In the genomic region with DNA sequence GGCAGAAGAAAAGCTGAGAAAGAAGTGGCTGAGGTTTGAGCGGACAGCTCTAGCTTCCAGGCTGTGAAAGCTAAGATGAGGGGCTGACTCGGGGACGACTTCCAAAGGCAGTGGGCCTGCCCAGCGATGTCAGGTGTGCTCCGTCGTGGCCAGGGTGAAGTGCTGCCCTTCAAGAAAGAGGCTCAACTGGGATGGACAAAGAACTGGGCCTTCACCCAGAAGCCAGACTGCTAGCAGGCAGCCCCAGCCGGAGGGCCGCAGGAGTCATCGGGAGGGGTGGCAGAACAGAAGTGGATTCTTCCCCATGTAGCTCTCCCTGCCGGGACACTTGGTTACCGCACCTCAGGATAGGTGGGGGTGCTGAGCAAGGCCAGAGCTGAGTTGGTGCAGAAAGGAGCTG, we compare ENCODE assay signal across 16 cellular contexts. TPM values are rescaled to one million over a fixed set of nuclear protein-coding genes. Genes with fewer than 3 reads are reported as not detected.
A peak's percentile ranks its signal among the peaks of the same experiment; 100 is the strongest.
DNase-seq lines count a peak whose midpoint lies in the region; ATAC-seq and TF ChIP-seq lines count a peak whose summit lies in the region.
"Had no signal": no experiment of that assay in that cellular context is flagged by ENCODE, and none has a peak within 500 bp of the region (broad histone marks: within the 10 kb centered on the region; RNA-seq: fewer than 3 reads in every experiment).

No MANE protein-coding gene starts in this region.

- peak overlapping the region; percentile 28 for H2AK9ac ChIP-seq in IMR-90 (replicated peaks; ENCODE audit: low read depth, low read length, poor library complexity)

- H3K18ac ChIP-seq in IMR-90 (ENCODE audit: low read depth, low read length), result no peak overlapping the region

- H3K9me3 ChIP-seq in BLaER1 (no peaks in the 10 kb centered on the region), IMR-90 (ENCODE audit: control insufficient read depth, insufficient read depth, low read length) (no peaks in the 10 kb centered on the region), osteoblast (ENCODE audit: low read depth, low read length) (no peaks in the 10 kb centered on the region)
- H3K9me3 ChIP-seq: A549, Caco-2, SJCRH30 had no signal

- H3K4me2 ChIP-seq in BLaER1, result peak overlapping the region; percentile 89
- no peak overlapping the region for H3K4me2 ChIP-seq in IMR-90 (ENCODE audit: low read depth, low read length)
- no peak overlapping the region for H3K4me2 ChIP-seq in osteoblast (ENCODE audit: insufficient read depth, low read length)
- H3K4me2 ChIP-seq: A549 had no signal

- H2BK20ac ChIP-seq in IMR-90 (ENCODE audit: low read depth, low read length), result no peak overlapping the region

- H3K27ac ChIP-seq in BLaER1 (peak overlapping the region; percentile 87), IMR-90 (ENCODE audit: insufficient read depth, low read length) (no peak overlapping the region), osteoblast (ENCODE audit: low read depth, low read length) (no peak overlapping the region)
- H3K27ac ChIP-seq: A549, SJCRH30 had no signal

- in situ Hi-C loops in IMR-90 (cut with MboI; ENCODE audit: low sequenced_read_pairs), result no loop called here

- TF ChIP-seq CTCF in IMR-90 (conservative IDR thresholded peaks at IDR 0.05; ENCODE audit: low read depth, low read length) (no peak), osteoblast (IDR thresholded peaks at IDR 0.05; ENCODE audit: extremely low read depth, low read depth, low read length) (no peak)

- no peak overlapping the region for H2BK15ac ChIP-seq in IMR-90 (ENCODE audit: low read depth, low read length)

- no peak overlapping the region for H2BK5ac ChIP-seq in IMR-90 (ENCODE audit: low read depth, low read length, poor library complexity, severe bottlenecking)

- H3K36me3 ChIP-seq in BLaER1, result peaks cover 51% of the 10 kb centered on the region
- H3K36me3 ChIP-seq in IMR-90 (ENCODE audit: control insufficient read depth, insufficient read depth, low read length), result no peaks in the 10 kb centered on the region
- H3K36me3 ChIP-seq in osteoblast (ENCODE audit: insufficient read depth, low read length), result no peaks in the 10 kb centered on the region
- H3K36me3 ChIP-seq: SJCRH30 had no signal

- no peak overlapping the region for H4K91ac ChIP-seq in IMR-90 (ENCODE audit: insufficient read depth, low read depth, low read length)

- no peak overlapping the region for H3K4ac ChIP-seq in IMR-90 (ENCODE audit: low read depth, low read length)

- no peaks in the 10 kb centered on the region for H3K79me1 ChIP-seq in IMR-90 (ENCODE audit: low read depth in 1 of 2, low read length in 2 of 2)

- no peak overlapping the region for H3K4me3 ChIP-seq in BLaER1
- no peak overlapping the region for H3K4me3 ChIP-seq in IMR-90 (ENCODE audit: insufficient read depth, low read depth, low read length)
- H3K4me3 ChIP-seq in osteoblast (ENCODE audit: insufficient read depth, low read length), result no peak overlapping the region
- H3K4me3 ChIP-seq: A549, SJCRH30 had no signal

- no peak for ATAC-seq in IMR-90 (ENCODE audit: low read depth)
- no peak for ATAC-seq in HG03378 (IDR thresholded peaks at IDR 0.05; ENCODE audit: unreplicated experiment)

- no peak for TF ChIP-seq RAD21 in IMR-90 (IDR thresholded peaks at IDR 0.05; ENCODE audit: low read length)

- no peak overlapping the region for H2BK120ac ChIP-seq in IMR-90 (ENCODE audit: low read depth, low read length)

- no TSS peak for BruUV-seq in IMR-90 (replicated peaks; lab: Mats Ljungman, UMichigan)

- H2AK5ac ChIP-seq in IMR-90 (ENCODE audit: low read depth, low read length), result no peak overlapping the region

- no peak overlapping the region for H3K23ac ChIP-seq in IMR-90 (ENCODE audit: low read depth, low read length)

- H3K4me1 ChIP-seq in BLaER1 (peaks cover 89% of the 10 kb centered on the region), IMR-90 (ENCODE audit: control insufficient read depth, insufficient read depth, low read length) (no peaks in the 10 kb centered on the region), osteoblast (ENCODE audit: insufficient read depth, low read length) (no peaks in the 10 kb centered on the region)
- H3K4me1 ChIP-seq: A549, SJCRH30 had no signal

- H3K56ac ChIP-seq in IMR-90 (ENCODE audit: extremely low read depth, insufficient read depth, low read length), result no peak overlapping the region

- no peaks in the 10 kb centered on the region for H3K79me2 ChIP-seq in osteoblast (ENCODE audit: insufficient read depth, low read length)

- TF ChIP-seq POLR2A in IMR-90 (IDR thresholded peaks at IDR 0.05; ENCODE audit: low read depth, low read length), result no peak

- H4K20me1 ChIP-seq in BLaER1 (no peaks in the 10 kb centered on the region), IMR-90 (ENCODE audit: insufficient read depth, low read length) (no peaks in the 10 kb centered on the region), osteoblast (ENCODE audit: insufficient read depth, low read length) (no peaks in the 10 kb centered on the region)

- H2AFZ ChIP-seq in IMR-90 (replicated peaks; ENCODE audit: low read length, poor library complexity) (peak overlapping the region; percentile 9), osteoblast (ENCODE audit: low read length) (peak overlapping the region; percentile 59)

- POLR2A ChIA-PET in IMR-90 (lab: Charles Lee; ENCODE audit: unreplicated experiment), result no interaction called here

- dilution Hi-C loops in IMR-90 (cut with HindIII; ENCODE audit: low sequenced_read_pairs, unreplicated experiment), result no loop called here

- H3K9ac ChIP-seq in BLaER1 (peak overlapping the region; percentile 63; the same call in 1 of the 2 replicates), IMR-90 (ENCODE audit: low read depth, low read length) (no peak overlapping the region)

- DNase-seq in IMR-90 (no peak), globus pallidus (ENCODE audit: low spot score) (peak; percentile 22), osteoblast (ENCODE audit: insufficient read length, low spot score, missing footprints) (no peak), middle frontal gyrus (ENCODE audit: extremely low spot score, low spot score) (no peak), glomerular visceral epithelial cell (ENCODE audit: extremely low spot score) (no peak), cortex of kidney (lab: John Stamatoyannopoulos, UW) (no peak)
- DNase-seq: Caco-2; CD4-positive, CD25-positive, alpha-beta regulatory T cell; KBM-7; NCI-H1436; NCI-H2029; RPMI8226; SJCRH30 had no signal

- H3K9me1 ChIP-seq in IMR-90 (ENCODE audit: insufficient read depth, low read length), result peaks cover 3% of the 10 kb centered on the region; the same call in 1 of the 2 replicates

- 72% methylated on average over 6 of the region's 11 CpGs; no CpG with 5 or more reads in 1 of the 2 experiments for WGBS in IMR-90 (ENCODE audit: extremely low coverage in 2 of 2, insufficient read length in 1 of 2), 2 experiments

- intact Hi-C loops in IMR-90 (cut with micrococcal nuclease), result no loop called here

- H3K14ac ChIP-seq in IMR-90 (replicated peaks; ENCODE audit: low read depth, low read length), result no peak overlapping the region

- no peak overlapping the region for H4K5ac ChIP-seq in IMR-90 (ENCODE audit: low read depth, low read length)

- H3K27me3 ChIP-seq in BLaER1 (no peaks in the 10 kb centered on the region), IMR-90 (ENCODE audit: control insufficient read depth, insufficient read depth, low read length) (peaks cover 55% of the 10 kb centered on the region), osteoblast (ENCODE audit: insufficient read depth, low read length) (peaks cover 45% of the 10 kb centered on the region)

- H4K8ac ChIP-seq in IMR-90 (ENCODE audit: low read depth in 2 of 2, low read length in 2 of 2), result no peak overlapping the region

- CTCF ChIA-PET in IMR-90 (lab: Yijun Ruan, JAX), result interaction anchor here (1.3 kb wide), 1 partner anchor 405 kb away, joined by 3 read pairs; no protein-coding TSS in a partner anchor

TF ChIP-seq in IMR-90, 13 proteins besides CTCF, POLR2A, EP300 and RAD21:
- TF ChIP-seq SMC3 (IDR thresholded peaks at IDR 0.05; ENCODE audit: low read depth, low read length), result no peak

RNA-seq across cellular contexts. Expression of a gene that starts 13.1 kb away (rescaled TPM):
- total RNA-seq in IMR-90 (2012; rRNA removed) (443 and 475 TPM in 2 replicates), osteoblast (201 and 204 TPM in 2 replicates)
- polyA plus RNA-seq in IMR-90 (2012; rRNA removed), result 364 and 377 TPM in 2 replicates
- 372 and 417 TPM in 2 replicates for polyA plus RNA-seq in IMR-90 (2012; cell fraction: cytosol; rRNA removed)
- 300 and 409 TPM in 2 replicates for polyA plus RNA-seq in IMR-90 (2012; cell fraction: nucleus; rRNA removed; ENCODE audit: low replicate concordance)

RNA-seq across cellular contexts. Expression of a gene that starts 41.3 kb away (rescaled TPM):
- total RNA-seq in IMR-90 (2012; rRNA removed) (not detected in 2 replicates), osteoblast (under 0.01 TPM in 1 of 2 replicates, not detected in the other)
- 0.27 TPM in 1 of 2 replicates, not detected in the other for polyA plus RNA-seq in IMR-90 (2012; rRNA removed)
- not detected in 2 replicates for polyA plus RNA-seq in IMR-90 (2012; cell fraction: cytosol; rRNA removed)
- 0.11 and 0.62 TPM in 2 replicates for polyA plus RNA-seq in IMR-90 (2012; cell fraction: nucleus; rRNA removed; ENCODE audit: low replicate concordance)
- total RNA-seq: Caco-2, SJCRH30 had no signal
- polyA plus RNA-seq: A549 had no signal
